In the genomic region with DNA sequence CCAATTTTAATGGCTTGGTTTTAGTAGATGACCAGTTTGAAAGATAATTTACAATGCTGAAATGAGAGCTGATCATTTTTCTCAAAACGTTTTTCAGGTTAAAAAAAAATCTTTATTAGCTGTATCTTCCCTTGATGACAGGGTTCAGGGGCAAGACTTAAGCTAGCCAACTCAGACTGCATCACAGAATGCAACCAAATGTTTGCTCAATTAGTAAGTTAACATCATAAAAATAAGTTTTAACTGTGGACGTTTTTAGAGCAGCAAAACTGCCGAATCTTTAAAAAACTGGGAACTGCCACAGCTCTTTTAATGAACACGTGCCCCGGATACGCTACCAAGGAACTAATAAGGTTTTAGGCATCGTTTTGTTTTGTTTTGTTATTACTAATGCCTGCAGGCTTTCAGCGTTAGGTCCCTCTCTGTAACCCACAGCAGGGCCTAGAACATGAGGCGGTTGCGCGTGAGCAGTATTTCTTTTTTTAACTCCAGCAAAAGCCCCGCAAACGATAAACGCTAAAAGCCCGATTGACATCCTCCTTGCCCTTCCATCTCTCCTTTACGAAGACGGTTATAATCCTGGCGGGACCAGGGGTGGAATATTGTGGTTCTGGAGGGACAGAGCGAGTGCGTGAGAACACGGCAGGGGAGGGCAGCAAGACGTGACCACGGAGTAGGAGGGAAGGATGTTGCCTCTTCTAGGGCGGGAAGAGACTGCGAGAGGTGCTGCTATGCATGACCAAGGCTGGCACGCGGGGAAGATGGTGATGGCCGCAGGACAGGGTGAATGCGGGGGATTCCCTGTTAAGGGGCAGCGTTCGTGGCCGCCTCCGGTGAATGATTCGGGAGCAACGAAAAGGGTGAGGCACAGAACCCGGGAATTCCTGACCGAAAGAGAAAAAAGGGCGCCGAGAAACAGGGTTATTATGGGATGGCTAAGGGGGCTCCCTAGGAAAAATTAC, we compare ENCODE assay signal across 8 cellular contexts. TPM values are rescaled to one million over a fixed set of nuclear protein-coding genes. Genes with fewer than 3 reads are reported as not detected.
DNase-seq lines count a peak whose midpoint lies in the region; TF ChIP-seq lines count a peak whose summit lies in the region.

No MANE protein-coding gene starts in this region.

- H2AK5ac ChIP-seq in neuronal stem cell (ENCODE audit: low read depth, low read length) = no peak overlapping the region

- H3K4me3 ChIP-seq in fibroblast of villous mesenchyme (ENCODE audit: low read depth, low read length) = peak overlapping the region; percentile 71
- peak overlapping the region; percentile 92 to 94 for H3K4me3 ChIP-seq in neuronal stem cell (ENCODE audit: low read length in 2 of 2)

- peaks cover 5 to 82% of the 10 kb centered on the region in 2 donors for H3K36me3 ChIP-seq in neuronal stem cell (replicated peaks in 1 of 2; ENCODE audit: control insufficient read depth in 2 of 2, insufficient read depth in 2 of 2, low read length in 2 of 2)

- H3K9me3 ChIP-seq in neuronal stem cell (replicated peaks in 1 of 2; ENCODE audit: control insufficient read depth in 2 of 2, insufficient read depth in 1 of 2, low read depth in 1 of 2, low read length in 2 of 2) = no peaks in the 10 kb centered on the region

- no peak overlapping the region for H3K23ac ChIP-seq in neuronal stem cell (ENCODE audit: low read depth, low read length, poor library complexity)

- H3K14ac ChIP-seq in neuronal stem cell (ENCODE audit: low read length) = no peak overlapping the region

- no peak overlapping the region for H2BK120ac ChIP-seq in neuronal stem cell (ENCODE audit: low read depth, low read length)

- DNase-seq in GM10248 (ENCODE audit: extremely low spot score) (peak; percentile 40), HT1080 (ENCODE audit: low read depth) (peak; percentile 54), RPMI7951 (ENCODE audit: low read depth) (peak; percentile 68), activated gamma-delta T cell (lab: John Stamatoyannopoulos, UW) (peak; percentile 19), fibroblast of villous mesenchyme (ENCODE audit: low read depth) (peak; percentile 48), neuronal stem cell (ENCODE audit: low spot score) (no peak), 8988T (no peak)

- peak overlapping the region; percentile 87 for H3K9ac ChIP-seq in neuronal stem cell (ENCODE audit: low read depth, low read length, poor library complexity)

- H3K4me2 ChIP-seq in neuronal stem cell (ENCODE audit: insufficient read depth, low read length, poor library complexity, severe bottlenecking) = peak overlapping the region; percentile 59

- peak overlapping the region; percentile 97 for H2AFZ ChIP-seq in neuronal stem cell (ENCODE audit: low read length)

- CTCF ChIA-PET in GM10248 (lab: Yijun Ruan, JAX) = interaction anchor here (0.8 to 1.2 kb wide), 2 partner anchors 10 to 94 kb away, joined by 3 to 5 read pairs; partner anchors contain the start of genes RAB2B and TOX4

- no peak overlapping the region for H3K4ac ChIP-seq in neuronal stem cell (ENCODE audit: low read length)

- H3K18ac ChIP-seq in neuronal stem cell (ENCODE audit: low read length) = peak overlapping the region; percentile 44

- H4K8ac ChIP-seq in neuronal stem cell (ENCODE audit: low read depth, low read length) = no peak overlapping the region

- H2BK12ac ChIP-seq in neuronal stem cell (ENCODE audit: low read length) = no peak overlapping the region

- WGBS in neuronal stem cell (ENCODE audit: extremely low coverage in 2 of 2, insufficient read length in 2 of 2, insufficient replicate concordance in 1 of 2), 2 donors = no CpG with 5 or more reads among the region's 39 CpGs

- POLR2A ChIA-PET in GM10248 (lab: Yijun Ruan, JAX) = interaction anchor here (0.5 to 1.0 kb wide), 2 partner anchors 31 to 118 kb away, joined by 3 to 5 read pairs; no protein-coding TSS in a partner anchor

- TF ChIP-seq CTCF in GM10248 (IDR thresholded peaks at IDR 0.05; ENCODE audit: control extremely low read depth, extremely low read depth, low read depth, missing control alignments) = no peak
- no peak for TF ChIP-seq CTCF in fibroblast of villous mesenchyme (IDR thresholded peaks at IDR 0.05; ENCODE audit: insufficient read depth, low read depth, low read length)

- H4K91ac ChIP-seq in neuronal stem cell (ENCODE audit: low read depth, low read length, poor library complexity) = no peak overlapping the region

- H2BK5ac ChIP-seq in neuronal stem cell (ENCODE audit: low read length) = no peak overlapping the region

- H3K79me1 ChIP-seq in neuronal stem cell (ENCODE audit: low read depth, low read length) = no peaks in the 10 kb centered on the region

- H3K27ac ChIP-seq in neuronal stem cell (replicated peaks; ENCODE audit: low read length) (no peak overlapping the region), temporal lobe (ENCODE audit: low read depth, low read length) (peak overlapping the region; percentile 90)

- H2BK15ac ChIP-seq in neuronal stem cell (ENCODE audit: low read length) = no peak overlapping the region

- peaks cover 0 to 7% of the 10 kb centered on the region in 2 donors for H3K4me1 ChIP-seq in neuronal stem cell (ENCODE audit: control insufficient read depth in 2 of 2, insufficient read depth in 1 of 2, low read depth in 1 of 2, low read length in 2 of 2)

- H3K27me3 ChIP-seq in neuronal stem cell (ENCODE audit: control insufficient read depth in 3 of 3, insufficient read depth in 3 of 3, low read depth in 1 of 3, low read length in 3 of 3) = no peaks in the 10 kb centered on the region

RNA-seq across cellular contexts. Expression of gene SUPT16H, which starts 0.7 kb away (rescaled TPM):
- 112 and 124 TPM in 2 replicates for total RNA-seq in HT1080 (2014; rRNA removed; shearing (Covaris generic))
- 101 and 107 TPM in 2 replicates for polyA plus RNA-seq in HT1080 (2015; cell fraction: cytosol; rRNA removed)
- 231 and 245 TPM in 2 replicates for polyA plus RNA-seq in HT1080 (2015; cell fraction: nucleus; rRNA removed)
- total RNA-seq in RPMI7951 (2014; rRNA removed; shearing (Covaris generic)) = 68.8 and 69.0 TPM in 2 replicates
- total RNA-seq in fibroblast of villous mesenchyme (65.7 and 87.7 TPM in 2 replicates), temporal lobe (76.7 TPM)
- polyA plus RNA-seq in neuronal stem cell (2013, experiment 1 of 2) = 124 TPM
- 125 TPM for polyA plus RNA-seq in neuronal stem cell (2013, experiment 2 of 2)

Comparison
In these comparisons a context has a peak if more than half of its experiments do, and no peak if none do; other contexts are left out.
1. DNase-seq: peak in GM10248 (single experiment), HT1080 (single experiment), RPMI7951 (single experiment), activated gamma-delta T cell (single experiment) and fibroblast of villous mesenchyme (single experiment); none in neuronal stem cell (single experiment) and 8988T (single experiment).